Comparison of ENCODE assay signal across 11 cellular contexts in genomic region chr17:29557085-29557697, GRCh38. TPM values are rescaled to one million over a fixed set of nuclear protein-coding genes. Genes with fewer than 3 reads are reported as not detected.
DNase-seq lines count a peak whose midpoint lies in the region; ATAC-seq lines count a peak whose summit lies in the region.
"Had no signal": no experiment of that assay in that cellular context is flagged by ENCODE, and none has a peak within 500 bp of the region (broad histone marks: within the 10 kb centered on the region; RNA-seq: fewer than 3 reads in every experiment).

No MANE protein-coding gene starts in this region.

- peak overlapping the region; percentile 83 for H3K27ac Mint-ChIP-seq in central memory CD8-positive, alpha-beta T cell (ENCODE audit: low read depth)
- H3K27ac Mint-ChIP-seq in naive B cell: peak overlapping the region in 5 of 6 donors; percentile 44 to 97 (median 90)

- ATAC-seq in central memory CD8-positive, alpha-beta T cell (replicated peaks; ENCODE audit: extremely low read depth, poor library complexity, severe bottlenecking): no peak
- ATAC-seq in naive B cell (ENCODE audit: low read depth in 2 of 2): no peak
- ATAC-seq in HG02884 (IDR thresholded peaks at IDR 0.05; ENCODE audit: unreplicated experiment): no peak

- no peak overlapping the region for H3K4me3 Mint-ChIP-seq in central memory CD8-positive, alpha-beta T cell
- peak overlapping the region in 5 of 8 donors; percentile 38 to 76 (median 63) for H3K4me3 Mint-ChIP-seq in naive B cell

- H3K36me3 Mint-ChIP-seq in central memory CD8-positive, alpha-beta T cell (ENCODE audit: insufficient read depth): peaks cover 11% of the 10 kb centered on the region
- peaks cover 0 to 2% of the 10 kb centered on the region in 2 donors for H3K36me3 Mint-ChIP-seq in naive B cell

- H3K4me1 Mint-ChIP-seq in central memory CD8-positive, alpha-beta T cell: peaks cover 31% of the 10 kb centered on the region
- peaks cover 46 to 69% (median 57%) of the 10 kb centered on the region in 3 donors for H3K4me1 Mint-ChIP-seq in naive B cell

- H3K27me3 Mint-ChIP-seq in central memory CD8-positive, alpha-beta T cell: no peaks in the 10 kb centered on the region
- H3K27me3 Mint-ChIP-seq in naive B cell: no peaks in the 10 kb centered on the region

- peak; percentile 93 for DNase-seq in Caki2 (ENCODE audit: low read depth)
- peak; percentile 48 for DNase-seq in M059J (ENCODE audit: low read depth)
- no peak for DNase-seq in central memory CD8-positive, alpha-beta T cell (ENCODE audit: low spot score in 2 of 2)
- DNase-seq in naive B cell: no peak
- no peak for DNase-seq in NCI-H1417 (lab: John Stamatoyannopoulos, UW)
- no peak for DNase-seq in cerebellar cortex (ENCODE audit: low spot score)
- DNase-seq in D341Med (ENCODE audit: low spot score): no peak
- DNase-seq: effector memory CD4-positive, alpha-beta T cell; hypothalamus; NCI-H2029 had no signal

- in situ Hi-C loops in Caki2 (cut with HindIII; ENCODE audit: low pct_unique_long_range_greater_than_20kb, low sequenced_read_pairs): no loop called here

- no peaks in the 10 kb centered on the region for H3K9me3 Mint-ChIP-seq in central memory CD8-positive, alpha-beta T cell
- H3K9me3 Mint-ChIP-seq in naive B cell: no peaks in the 10 kb centered on the region

RNA-seq across cellular contexts. Expression of gene ABHD15, which starts 9.6 kb away (rescaled TPM):
- 19.3 and 27.6 TPM in 2 replicates for total RNA-seq in Caki2 (2014; rRNA removed; shearing (Covaris generic); ENCODE audit: low replicate concordance)
- total RNA-seq in M059J (2014; rRNA removed; shearing (Covaris generic)): 5.7 and 6.3 TPM in 2 replicates
- 10 to 100 TPM; 15.1 to 45.2 (median 20.3) TPM for polyA plus RNA-seq in naive B cell (ENCODE audit: low read depth in 6 of 6)

RNA-seq across cellular contexts. Expression of gene TP53I13, which starts 11.3 kb away (rescaled TPM):
- 113 and 134 TPM in 2 replicates for total RNA-seq in Caki2 (2014; rRNA removed; shearing (Covaris generic); ENCODE audit: low replicate concordance)
- total RNA-seq in M059J (2014; rRNA removed; shearing (Covaris generic)): 38.0 and 56.3 TPM in 2 replicates
- 10 to 100 TPM; 28.1 to 41.5 (median 38.4) TPM for polyA plus RNA-seq in naive B cell (ENCODE audit: low read depth in 6 of 6)

RNA-seq across cellular contexts. Expression of gene GIT1, which starts 32.3 kb away (rescaled TPM):
- total RNA-seq in Caki2 (2014; rRNA removed; shearing (Covaris generic); ENCODE audit: low replicate concordance): 34.5 and 55.9 TPM in 2 replicates
- 18.0 and 23.0 TPM in 2 replicates for total RNA-seq in M059J (2014; rRNA removed; shearing (Covaris generic))
- polyA plus RNA-seq in naive B cell (ENCODE audit: low read depth in 6 of 6): 10 to 100 TPM in 1 of 6 donors, 1 to 10 TPM in 5; 1.6 to 12.9 (median 4.4) TPM

RNA-seq across cellular contexts. Expression of gene ANKRD13B, which starts 35.7 kb away (rescaled TPM):
- 15.8 and 17.3 TPM in 2 replicates for total RNA-seq in Caki2 (2014; rRNA removed; shearing (Covaris generic); ENCODE audit: low replicate concordance)
- total RNA-seq in M059J (2014; rRNA removed; shearing (Covaris generic)): 2.6 and 3.3 TPM in 2 replicates
- polyA plus RNA-seq in naive B cell (ENCODE audit: low read depth in 6 of 6): not detected

Comparison
In these comparisons a context has a peak if more than half of its experiments do, and no peak if none do; other contexts are left out.
1. DNase-seq: peak in Caki2 (single experiment) and M059J (single experiment); none in central memory CD8-positive, alpha-beta T cell (0 of 2), naive B cell (single experiment), NCI-H1417 (0 of 3), cerebellar cortex (single experiment) and D341Med (single experiment).